ENCODE assay signal across 10 cellular contexts in the genomic region with DNA sequence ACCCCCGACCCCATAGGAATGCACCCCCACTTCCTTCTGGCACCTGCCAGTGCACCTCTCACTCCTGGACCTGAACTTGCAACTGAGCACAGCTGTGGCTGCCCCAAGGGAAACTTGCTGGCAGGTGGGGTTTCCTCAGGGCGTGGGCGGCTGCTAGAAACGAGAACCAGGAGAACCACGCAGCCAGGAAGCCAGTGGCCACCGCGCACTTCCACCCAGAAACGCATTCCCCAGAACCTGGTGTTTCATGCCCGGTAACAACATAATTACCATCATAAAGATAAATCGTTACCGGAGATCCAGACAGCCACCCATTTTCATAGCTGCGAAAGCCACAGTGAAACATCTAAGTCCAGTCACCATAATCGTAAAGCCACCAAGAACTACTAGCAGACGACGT.
DNase-seq lines count a peak whose midpoint lies in the region; ATAC-seq and TF ChIP-seq lines count a peak whose summit lies in the region.
"Had no signal": no experiment of that assay in that cellular context is flagged by ENCODE, and none has a peak within 500 bp of the region (broad histone marks: within the 10 kb centered on the region; RNA-seq: fewer than 3 reads in every experiment).

No MANE protein-coding gene starts in this region.

- TF ChIP-seq CTCF in left ventricle myocardium inferior (IDR thresholded peaks at IDR 0.05; ENCODE audit: borderline replicate concordance) (no peak), transverse colon (IDR thresholded peaks at IDR 0.05) (no peak)

- H3K36me3 ChIP-seq in left ventricle myocardium inferior = peaks cover 14% of the 10 kb centered on the region
- peaks cover 57% of the 10 kb centered on the region for H3K36me3 ChIP-seq in effector memory CD4-positive, alpha-beta T cell (ENCODE audit: control insufficient read depth, insufficient read depth, low read length)
- no peaks in the 10 kb centered on the region for H3K36me3 ChIP-seq in transverse colon
- H3K36me3 ChIP-seq: right lobe of liver had no signal

- peak; percentile 3 for ATAC-seq in Right ventricle myocardium inferior
- ATAC-seq: SK-N-SH treated with all-trans-retinoic acid at 6 μM for 48 hours had no signal

- H3K4me3 ChIP-seq in left ventricle myocardium inferior (no peak overlapping the region), transverse colon (peak overlapping the region in 3 of 4 donors; percentile 6 to 13 (median 7))
- no peak overlapping the region for H3K4me3 ChIP-seq in effector memory CD4-positive, alpha-beta T cell (ENCODE audit: insufficient read depth, low read depth, low read length, poor library complexity, severe bottlenecking)
- H3K4me3 ChIP-seq: right lobe of liver had no signal

- WGBS in transverse colon (ENCODE audit: low coverage in 1 of 2), 2 donors = 51 to 90% methylated on average over 6 to 15 of the region's 15 CpGs

- H3K27me3 ChIP-seq in left ventricle myocardium inferior (ENCODE audit: low read depth) (no peaks in the 10 kb centered on the region), transverse colon (no peaks in the 10 kb centered on the region)
- no peaks in the 10 kb centered on the region for H3K27me3 ChIP-seq in effector memory CD4-positive, alpha-beta T cell (replicated peaks; ENCODE audit: control insufficient read depth, insufficient read depth, low read length, poor library complexity, severe bottlenecking)
- H3K27me3 ChIP-seq: right lobe of liver had no signal

- intact Hi-C loops in Right ventricle myocardium inferior (cut with DNase I) = no loop called here
- intact Hi-C loops in left ventricle myocardium inferior (cut with micrococcal nuclease) = no loop called here
- intact Hi-C loops in transverse colon (cut with DNase I; ENCODE audit: low total_unique reads) = no loop called here

- DNase-seq in Right ventricle myocardium inferior (ENCODE audit: missing footprints) (peak; percentile 64), left ventricle myocardium inferior (no peak), UCSD-AML1 (lab: John Stamatoyannopoulos, UW; ENCODE audit: unreplicated experiment) (peak; percentile 39), transverse colon (peak; percentile 84), H4 (ENCODE audit: low spot score) (no peak), NCI-H2196 (lab: John Stamatoyannopoulos, UW; ENCODE audit: unreplicated experiment) (no peak), glomerular visceral epithelial cell (ENCODE audit: extremely low spot score) (no peak)
- peak in 1 of 3 donors; percentile 12 for DNase-seq in effector memory CD4-positive, alpha-beta T cell
- DNase-seq: right lobe of liver had no signal

- no peak for TF ChIP-seq POLR2A in transverse colon (IDR thresholded peaks at IDR 0.05)

- H3K27ac ChIP-seq in left ventricle myocardium inferior (replicated peaks) = no peak overlapping the region
- peak overlapping the region; percentile 51 for H3K27ac ChIP-seq in effector memory CD4-positive, alpha-beta T cell (ENCODE audit: insufficient read depth, low read length, poor library complexity, severe bottlenecking)
- peak overlapping the region; percentile 70 to 85 (median 78) for H3K27ac ChIP-seq in transverse colon
- H3K27ac ChIP-seq: right lobe of liver had no signal

- H3K9me3 ChIP-seq in left ventricle myocardium inferior (replicated peaks) (no peaks in the 10 kb centered on the region), transverse colon (no peaks in the 10 kb centered on the region)
- no peaks in the 10 kb centered on the region for H3K9me3 ChIP-seq in effector memory CD4-positive, alpha-beta T cell (ENCODE audit: control insufficient read depth, low read length)
- H3K9me3 ChIP-seq: right lobe of liver had no signal

- TF ChIP-seq EP300 in transverse colon (IDR thresholded peaks at IDR 0.05; ENCODE audit: low read depth) = no peak

- in situ Hi-C loops in transverse colon (cut with MboI; ENCODE audit: low pct_ligation_motif_present in 1 of 4, low pct_unique_long_range_greater_than_20kb in 1 of 4, low sequenced_read_pairs in 3 of 4) = no loop called here

- peaks cover 8% of the 10 kb centered on the region for H3K4me1 ChIP-seq in left ventricle myocardium inferior
- H3K4me1 ChIP-seq in effector memory CD4-positive, alpha-beta T cell (ENCODE audit: control insufficient read depth, insufficient read depth, low read length, poor library complexity, severe bottlenecking) = peaks cover 25% of the 10 kb centered on the region
- H3K4me1 ChIP-seq in transverse colon = peaks cover 17 to 50% (median 30%) of the 10 kb centered on the region in 4 donors
- H3K4me1 ChIP-seq: right lobe of liver had no signal

Comparison
In these comparisons a context has a peak if more than half of its experiments do, and no peak if none do; other contexts are left out.
1. DNase-seq: peak in Right ventricle myocardium inferior (single experiment), UCSD-AML1 (single experiment) and transverse colon (single experiment); none in left ventricle myocardium inferior (single experiment), H4 (single experiment), NCI-H2196 (single experiment) and glomerular visceral epithelial cell (single experiment).
2. H3K4me3 ChIP-seq: peak in transverse colon (3 of 4); none in left ventricle myocardium inferior (single experiment) and effector memory CD4-positive, alpha-beta T cell (single experiment).